1 cellular context compared by ENCODE assay signal in the genomic region with DNA sequence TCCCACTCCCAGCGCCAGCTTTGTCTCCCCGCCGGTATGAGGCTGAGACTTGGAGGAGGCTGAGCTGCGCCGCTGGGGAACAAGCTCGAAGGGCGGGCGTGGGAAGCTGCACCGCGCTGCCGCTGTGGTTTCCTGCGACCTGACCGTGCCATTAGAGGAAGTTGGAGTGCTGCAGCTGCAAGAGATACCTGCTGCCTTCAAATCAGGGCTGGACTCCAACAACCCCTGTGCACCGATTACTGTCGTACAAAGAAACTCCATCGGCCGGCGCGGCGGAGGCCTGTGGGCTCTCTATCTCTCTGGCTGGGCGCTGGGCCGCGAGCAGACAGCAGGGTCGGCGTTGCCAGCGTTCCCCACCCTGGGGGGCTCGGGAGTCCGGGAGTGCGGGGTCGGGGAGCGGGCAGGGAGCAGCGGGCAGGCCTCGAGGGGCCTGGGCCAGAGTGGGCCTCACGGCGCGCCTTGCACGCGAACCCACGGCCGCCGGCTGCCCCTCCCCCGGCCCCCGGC.
TF ChIP-seq lines count a peak whose summit lies in the region.

No MANE protein-coding gene starts in this region.

TF ChIP-seq in K562, 482 proteins besides CTCF, POLR2A, EP300 and RAD21 (continued from another document and continues in another):
- TF ChIP-seq ZMIZ1 (IDR thresholded peaks at IDR 0.05; ENCODE audit: low read depth in 2 of 2, low read length in 2 of 2) = no peak
- TF ChIP-seq MIER1 (IDR thresholded peaks at IDR 0.05; ENCODE audit: low read depth) = 0 out of 2 replicates have a peak, but pooled peaks have one; percentile 54
- no peak for TF ChIP-seq ZNF668 (CRISPR knock-in tag; IDR thresholded peaks at IDR 0.05)
- TF ChIP-seq MGA (IDR thresholded peaks at IDR 0.05) = peak; percentile 73
- peak; percentile 64 for TF ChIP-seq BCOR (IDR thresholded peaks at IDR 0.05)
- no peak for TF ChIP-seq ZNF398 (CRISPR knock-in tag; IDR thresholded peaks at IDR 0.05)
- no peak for TF ChIP-seq SREBF2 (CRISPR knock-in tag; IDR thresholded peaks at IDR 0.05)
- no peak for TF ChIP-seq PML (IDR thresholded peaks at IDR 0.05; ENCODE audit: low read length)
- no peak for TF ChIP-seq TGIF2 (CRISPR knock-in tag; IDR thresholded peaks at IDR 0.05)
- TF ChIP-seq HDAC1 (IDR thresholded peaks at IDR 0.05) = peak in 1 of 2 experiments; percentile 74; a peak in 2 of 4 replicates
- TF ChIP-seq, protein P1, sequence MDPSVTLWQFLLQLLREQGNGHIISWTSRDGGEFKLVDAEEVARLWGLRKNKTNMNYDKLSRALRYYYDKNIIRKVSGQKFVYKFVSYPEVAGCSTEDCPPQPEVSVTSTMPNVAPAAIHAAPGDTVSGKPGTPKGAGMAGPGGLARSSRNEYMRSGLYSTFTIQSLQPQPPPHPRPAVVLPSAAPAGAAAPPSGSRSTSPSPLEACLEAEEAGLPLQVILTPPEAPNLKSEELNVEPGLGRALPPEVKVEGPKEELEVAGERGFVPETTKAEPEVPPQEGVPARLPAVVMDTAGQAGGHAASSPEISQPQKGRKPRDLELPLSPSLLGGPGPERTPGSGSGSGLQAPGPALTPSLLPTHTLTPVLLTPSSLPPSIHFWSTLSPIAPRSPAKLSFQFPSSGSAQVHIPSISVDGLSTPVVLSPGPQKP (CRISPR knock-in tag; IDR thresholded peaks at IDR 0.05) = no peak
- TF ChIP-seq TRIM28 (IDR thresholded peaks at IDR 0.05) = no peak
- no peak for TF ChIP-seq PHF20 (IDR thresholded peaks at IDR 0.05; ENCODE audit: partially characterized antibody)
- no peak for TF ChIP-seq MBD1 (CRISPR knock-in tag; IDR thresholded peaks at IDR 0.05)
- TF ChIP-seq, protein P2, sequence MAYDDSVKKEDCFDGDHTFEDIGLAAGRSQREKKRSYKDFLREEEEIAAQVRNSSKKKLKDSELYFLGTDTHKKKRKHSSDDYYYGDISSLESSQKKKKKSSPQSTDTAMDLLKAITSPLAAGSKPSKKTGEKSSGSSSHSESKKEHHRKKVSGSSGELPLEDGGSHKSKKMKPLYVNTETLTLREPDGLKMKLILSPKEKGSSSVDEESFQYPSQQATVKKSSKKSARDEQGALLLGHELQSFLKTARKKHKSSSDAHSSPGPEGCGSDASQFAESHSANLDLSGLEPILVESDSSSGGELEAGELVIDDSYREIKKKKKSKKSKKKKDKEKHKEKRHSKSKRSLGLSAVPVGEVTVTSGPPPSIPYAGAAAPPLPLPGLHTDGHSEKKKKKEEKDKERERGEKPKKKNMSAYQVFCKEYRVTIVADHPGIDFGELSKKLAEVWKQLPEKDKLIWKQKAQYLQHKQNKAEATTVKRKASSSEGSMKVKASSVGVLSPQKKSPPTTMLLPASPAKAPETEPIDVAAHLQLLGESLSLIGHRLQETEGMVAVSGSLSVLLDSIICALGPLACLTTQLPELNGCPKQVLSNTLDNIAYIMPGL (CRISPR knock-in tag; IDR thresholded peaks at IDR 0.05) = no peak
- no peak for TF ChIP-seq RBM14 (IDR thresholded peaks at IDR 0.05; ENCODE audit: borderline replicate concordance, insufficient read depth, low read depth, low read length)
- no peak for TF ChIP-seq HIVEP1 (CRISPR knock-in tag; IDR thresholded peaks at IDR 0.05)
- 0 out of 4 replicates have a peak, but pooled peaks of 1 of the 2 experiments have one; percentile 13 for TF ChIP-seq TBL1XR1 (IDR thresholded peaks at IDR 0.05; ENCODE audit: low read length in 2 of 2)
- no peak for TF ChIP-seq PCBP2 (IDR thresholded peaks at IDR 0.05; ENCODE audit: low read depth, low read length, poor library complexity, severe bottlenecking)
- TF ChIP-seq SNAPC5 (CRISPR knock-in tag; IDR thresholded peaks at IDR 0.05) = no peak
- TF ChIP-seq NCOR1 (IDR thresholded peaks at IDR 0.05) = no peak
- TF ChIP-seq, protein P3, sequence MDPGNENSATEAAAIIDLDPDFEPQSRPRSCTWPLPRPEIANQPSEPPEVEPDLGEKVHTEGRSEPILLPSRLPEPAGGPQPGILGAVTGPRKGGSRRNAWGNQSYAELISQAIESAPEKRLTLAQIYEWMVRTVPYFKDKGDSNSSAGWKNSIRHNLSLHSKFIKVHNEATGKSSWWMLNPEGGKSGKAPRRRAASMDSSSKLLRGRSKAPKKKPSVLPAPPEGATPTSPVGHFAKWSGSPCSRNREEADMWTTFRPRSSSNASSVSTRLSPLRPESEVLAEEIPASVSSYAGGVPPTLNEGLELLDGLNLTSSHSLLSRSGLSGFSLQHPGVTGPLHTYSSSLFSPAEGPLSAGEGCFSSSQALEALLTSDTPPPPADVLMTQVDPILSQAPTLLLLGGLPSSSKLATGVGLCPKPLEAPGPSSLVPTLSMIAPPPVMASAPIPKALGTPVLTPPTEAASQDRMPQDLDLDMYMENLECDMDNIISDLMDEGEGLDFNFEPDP (CRISPR knock-in tag; IDR thresholded peaks at IDR 0.05) = no peak
- TF ChIP-seq, protein P4, sequence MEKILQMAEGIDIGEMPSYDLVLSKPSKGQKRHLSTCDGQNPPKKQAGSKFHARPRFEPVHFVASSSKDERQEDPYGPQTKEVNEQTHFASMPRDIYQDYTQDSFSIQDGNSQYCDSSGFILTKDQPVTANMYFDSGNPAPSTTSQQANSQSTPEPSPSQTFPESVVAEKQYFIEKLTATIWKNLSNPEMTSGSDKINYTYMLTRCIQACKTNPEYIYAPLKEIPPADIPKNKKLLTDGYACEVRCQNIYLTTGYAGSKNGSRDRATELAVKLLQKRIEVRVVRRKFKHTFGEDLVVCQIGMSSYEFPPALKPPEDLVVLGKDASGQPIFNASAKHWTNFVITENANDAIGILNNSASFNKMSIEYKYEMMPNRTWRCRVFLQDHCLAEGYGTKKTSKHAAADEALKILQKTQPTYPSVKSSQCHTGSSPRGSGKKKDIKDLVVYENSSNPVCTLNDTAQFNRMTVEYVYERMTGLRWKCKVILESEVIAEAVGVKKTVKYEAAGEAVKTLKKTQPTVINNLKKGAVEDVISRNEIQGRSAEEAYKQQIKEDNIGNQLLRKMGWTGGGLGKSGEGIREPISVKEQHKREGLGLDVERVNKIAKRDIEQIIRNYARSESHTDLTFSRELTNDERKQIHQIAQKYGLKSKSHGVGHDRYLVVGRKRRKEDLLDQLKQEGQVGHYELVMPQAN (IDR thresholded peaks at IDR 0.05; ENCODE audit: borderline replicate concordance) = 0 out of 2 replicates have a peak, but pooled peaks have one; percentile 44
- TF ChIP-seq GATA2 (CRISPR knock-in tag; IDR thresholded peaks at IDR 0.05) = no peak
